In the genomic region with DNA sequence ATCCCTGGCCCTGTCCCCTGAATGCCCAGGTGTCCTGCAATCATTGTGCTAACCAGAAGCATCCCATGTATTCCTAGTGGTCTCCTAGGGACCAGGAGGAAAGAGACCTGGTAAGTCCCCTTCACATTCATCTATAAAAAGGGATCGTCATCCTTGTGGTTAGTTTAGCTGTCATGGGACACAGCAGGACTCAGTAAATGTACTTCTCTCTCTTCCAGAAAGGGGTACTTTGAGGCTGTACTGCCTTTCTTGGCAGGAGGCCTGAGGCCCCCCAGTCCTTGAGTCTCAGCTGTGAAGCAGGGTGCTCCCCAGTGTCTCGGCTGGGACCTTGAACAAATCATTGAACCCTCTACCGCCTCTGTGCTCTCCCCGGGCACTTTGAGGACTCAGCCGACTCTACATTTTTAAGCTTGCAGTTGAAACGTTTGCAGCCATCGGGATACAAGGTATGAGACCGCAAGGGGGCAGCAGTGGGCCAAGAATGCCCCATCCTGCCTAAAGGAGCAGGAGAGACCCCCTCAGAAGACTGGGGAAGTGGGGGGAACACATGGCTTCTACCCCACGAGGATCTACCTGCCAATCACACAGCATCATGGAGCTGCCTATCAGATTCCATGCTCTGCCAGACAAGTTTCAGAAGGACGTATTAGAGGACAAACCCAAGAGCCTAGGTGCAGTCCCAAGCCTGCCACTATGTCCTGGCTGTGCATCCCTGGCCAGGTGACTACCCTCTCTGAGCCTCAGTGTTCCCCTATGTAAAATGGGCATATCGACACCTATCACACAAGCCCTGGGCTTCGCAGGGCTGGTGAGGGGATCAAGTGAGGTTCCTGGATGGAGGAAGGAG, we compare ENCODE assay signal across 8 cellular contexts. TPM values are rescaled to one million over a fixed set of nuclear protein-coding genes. Genes with fewer than 3 reads are reported as not detected.
DNase-seq lines count a peak whose midpoint lies in the region; ATAC-seq and TF ChIP-seq lines count a peak whose summit lies in the region.

No MANE protein-coding gene starts in this region.

- H3K27me3 ChIP-seq in liver (ENCODE audit: control insufficient read depth in 4 of 4, insufficient read depth in 4 of 4, low read length in 3 of 4) = no peaks in the 10 kb centered on the region

- DNase-seq in NCI-H526 (lab: John Stamatoyannopoulos, UW) = peak; percentile 5 to 66
- DNase-seq in NCI-H526 treated with DMSO at 0.1 percent for 48 hours (lab: John Stamatoyannopoulos, UW) = no peak
- DNase-seq in NCI-H128 (lab: John Stamatoyannopoulos, UW; ENCODE audit: unreplicated experiment) = peak; percentile 17
- DNase-seq in activated CD4-positive, alpha-beta T cell treated with anti-CD3 and anti-CD28 coated beads for 24 hours (ENCODE audit: low read depth in 2 of 2) = peak; percentile 61 to 73
- peak; percentile 62 to 71 for DNase-seq in central memory CD8-positive, alpha-beta T cell (ENCODE audit: low spot score in 2 of 2)
- peak in 2 of 3 donors; percentile 46 to 68 for DNase-seq in stimulated activated CD4-positive, alpha-beta T cell treated with anti-CD3 and anti-CD28 coated beads, TNF-alpha, amount 100 ng/mL, for 1 hour (ENCODE audit: low read depth in 3 of 3, low spot score in 1 of 3)
- no peak for DNase-seq in DMS153 treated with DMSO at 0.1 percent for 48 hours (lab: John Stamatoyannopoulos, UW; ENCODE audit: unreplicated experiment)

- peaks cover 13% of the 10 kb centered on the region for H3K36me3 Mint-ChIP-seq in central memory CD8-positive, alpha-beta T cell (ENCODE audit: insufficient read depth)

- ATAC-seq in central memory CD8-positive, alpha-beta T cell (replicated peaks; ENCODE audit: extremely low read depth, poor library complexity, severe bottlenecking) = no peak

- H3K9me3 Mint-ChIP-seq in central memory CD8-positive, alpha-beta T cell = no peaks in the 10 kb centered on the region

- peak; percentile 65 for TF ChIP-seq CTCF in liver (IDR thresholded peaks at IDR 0.05; ENCODE audit: low read depth, low read length, missing input control)

- H3K27ac ChIP-seq in liver (ENCODE audit: low read depth in 1 of 2, low read length in 2 of 2) = no peak overlapping the region

- H3K4me1 Mint-ChIP-seq in central memory CD8-positive, alpha-beta T cell = peaks cover 55% of the 10 kb centered on the region

- no peak overlapping the region for H3K9ac ChIP-seq in liver (ENCODE audit: low read depth in 1 of 2, low read length in 2 of 2)

- no peaks in the 10 kb centered on the region for H3K27me3 Mint-ChIP-seq in central memory CD8-positive, alpha-beta T cell

- 26% methylated on average over 12 of the region's 12 CpGs for WGBS in liver

- H3K4me1 ChIP-seq in liver (ENCODE audit: control insufficient read depth in 4 of 4, insufficient read depth in 4 of 4, low read length in 3 of 4) = peaks cover 31 to 70% (median 43%) of the 10 kb centered on the region in 4 donors

- TF ChIP-seq RAD21 in liver (IDR thresholded peaks at IDR 0.05) = peak; percentile 80

- H3K27ac Mint-ChIP-seq in central memory CD8-positive, alpha-beta T cell (ENCODE audit: low read depth) = peak overlapping the region; percentile 32

- H3K4me3 Mint-ChIP-seq in central memory CD8-positive, alpha-beta T cell = peak overlapping the region; percentile 16

- peaks cover 0 to 3% (median under 1%) of the 10 kb centered on the region in 4 donors for H3K36me3 ChIP-seq in liver (ENCODE audit: control insufficient read depth in 4 of 4, insufficient read depth in 3 of 4, low read depth in 1 of 4, low read length in 3 of 4)

- H3K4me3 ChIP-seq in liver (ENCODE audit: low read depth in 1 of 3, low read length in 3 of 3) = no peak overlapping the region

- H3K9me3 ChIP-seq in liver (ENCODE audit: control insufficient read depth in 4 of 4, low read length in 3 of 4) = no peaks in the 10 kb centered on the region

TF ChIP-seq in liver, 16 proteins besides CTCF, POLR2A, EP300 and RAD21:
- TF ChIP-seq MAX (IDR thresholded peaks at IDR 0.05) (no peak), HNF4A (conservative IDR thresholded peaks at IDR 0.05) (no peak), JUND (IDR thresholded peaks at IDR 0.05) (no peak), SP1 (IDR thresholded peaks at IDR 0.05) (no peak), YY1 (IDR thresholded peaks at IDR 0.05) (no peak), NR2F2 (IDR thresholded peaks at IDR 0.05) (no peak)
TF ChIP-seq in liver: peak in this region for 0.

RNA-seq across cellular contexts. Expression of gene PHYKPL, which starts 2.4 kb away (rescaled TPM):
- 100 to 1,000 TPM in 1 of 2 donors, 10 to 100 TPM in 1; 25.6 to 103 TPM for total RNA-seq in liver
- 10 to 100 TPM; 38.3 to 51.7 TPM for polyA plus RNA-seq in liver

RNA-seq across cellular contexts. Expression of gene HNRNPAB, which starts 30.6 kb away (rescaled TPM):
- total RNA-seq in liver = 10 to 100 TPM; 41.4 to 59.4 TPM
- 10 to 100 TPM; 33.7 to 66.3 TPM for polyA plus RNA-seq in liver

RNA-seq across cellular contexts. Expression of gene GMCL2, which starts 47.8 kb away (rescaled TPM):
- not detected for total RNA-seq in liver
- not detected for polyA plus RNA-seq in liver

Comparison
In these comparisons a context has a peak if more than half of its experiments do, and no peak if none do; other contexts are left out.
1. DNase-seq: peak in NCI-H526 (2 of 2), NCI-H128 (single experiment), activated CD4-positive, alpha-beta T cell treated with anti-CD3 and anti-CD28 coated beads for 24 hours (2 of 2), central memory CD8-positive, alpha-beta T cell (2 of 2) and stimulated activated CD4-positive, alpha-beta T cell treated with anti-CD3 and anti-CD28 coated beads, TNF-alpha, amount 100 ng/mL, for 1 hour (2 of 3); none in NCI-H526 treated with DMSO at 0.1 percent for 48 hours (single experiment) and DMS153 treated with DMSO at 0.1 percent for 48 hours (single experiment).